ENCODE assay signal across 14 cellular contexts in genomic region chr4:87037921-87038320, GRCh38.
DNase-seq lines count a peak whose midpoint lies in the region; TF ChIP-seq lines count a peak whose summit lies in the region.
"Had no signal": no experiment of that assay in that cellular context is flagged by ENCODE, and none has a peak within 500 bp of the region (broad histone marks: within the 10 kb centered on the region; RNA-seq: fewer than 3 reads in every experiment).

No MANE protein-coding gene starts in this region.

- no peak overlapping the region for H3K27ac ChIP-seq in BLaER1
- H3K27ac ChIP-seq in esophagus muscularis mucosa (replicated peaks in 1 of 4), result peak overlapping the region; percentile 75 to 89 (median 83)
- H3K27ac ChIP-seq in prostate gland, result peak overlapping the region; percentile 31 to 42

- no peaks in the 10 kb centered on the region for H3K9me3 Mint-ChIP-seq in activated naive CD4-positive, alpha-beta T cell treated with anti-CD3 and anti-CD28 coated beads, Interleukin-2, amount 10 ng/mL, durations not matched to agents 7 days and 5 days
- H3K9me3 Mint-ChIP-seq: activated naive CD4-positive, alpha-beta T cell treated with anti-CD3 and anti-CD28 coated beads for 36 hours; CD8-positive, alpha-beta T cell had no signal

- H3K4me3 Mint-ChIP-seq in activated naive CD4-positive, alpha-beta T cell treated with anti-CD3 and anti-CD28 coated beads, Interleukin-2, amount 10 ng/mL, durations not matched to agents 7 days and 5 days, result no peak overlapping the region
- H3K4me3 Mint-ChIP-seq: activated CD4-positive, alpha-beta T cell treated with anti-CD3 and anti-CD28 coated beads for 36 hours; activated naive CD4-positive, alpha-beta T cell treated with anti-CD3 and anti-CD28 coated beads for 36 hours; CD8-positive, alpha-beta T cell had no signal

- TF ChIP-seq POLR2A in esophagus muscularis mucosa (IDR thresholded peaks at IDR 0.05; ENCODE audit: low read depth), result no peak
- TF ChIP-seq POLR2A in prostate gland (IDR thresholded peaks at IDR 0.05), result no peak

- H3K27me3 Mint-ChIP-seq in activated naive CD4-positive, alpha-beta T cell treated with anti-CD3 and anti-CD28 coated beads, Interleukin-2, amount 10 ng/mL, durations not matched to agents 7 days and 5 days, result no peaks in the 10 kb centered on the region
- H3K27me3 Mint-ChIP-seq: activated CD4-positive, alpha-beta T cell treated with anti-CD3 and anti-CD28 coated beads for 36 hours had no signal

- peaks cover 33% of the 10 kb centered on the region for H3K4me1 Mint-ChIP-seq in activated naive CD4-positive, alpha-beta T cell treated with anti-CD3 and anti-CD28 coated beads, Interleukin-2, amount 10 ng/mL, durations not matched to agents 7 days and 5 days

- no peak overlapping the region for H3K27ac Mint-ChIP-seq in activated naive CD4-positive, alpha-beta T cell treated with anti-CD3 and anti-CD28 coated beads, Interleukin-2, amount 10 ng/mL, durations not matched to agents 7 days and 5 days
- H3K27ac Mint-ChIP-seq: activated CD4-positive, alpha-beta T cell treated with anti-CD3 and anti-CD28 coated beads for 36 hours; activated naive CD4-positive, alpha-beta T cell treated with anti-CD3 and anti-CD28 coated beads for 36 hours; CD8-positive, alpha-beta T cell had no signal

- in situ Hi-C loops in GM13976 (cut with MboI; ENCODE audit: low sequenced_read_pairs, unreplicated experiment), result no loop called here

- H3K36me3 ChIP-seq in BLaER1, result peaks cover 27% of the 10 kb centered on the region
- H3K36me3 ChIP-seq in esophagus muscularis mucosa, result no peaks in the 10 kb centered on the region
- H3K36me3 ChIP-seq in prostate gland, result no peaks in the 10 kb centered on the region

- peaks cover 100% of the 10 kb centered on the region for H4K20me1 ChIP-seq in BLaER1

- DNase-seq in NCI-H69 (lab: John Stamatoyannopoulos, UW) (peak; percentile 3), esophagus muscularis mucosa (ENCODE audit: extremely low spot score) (no peak), prostate gland (ENCODE audit: low spot score) (no peak), GM13976 (ENCODE audit: low spot score) (no peak), ureter (ENCODE audit: low spot score) (no peak)
- DNase-seq in activated naive CD4-positive, alpha-beta T cell treated with anti-CD3 and anti-CD28 coated beads, Interleukin-2, amount 10 ng/mL, durations not matched to agents 7 days and 5 days, result no peak
- DNase-seq in activated naive CD4-positive, alpha-beta T cell treated with anti-CD3 and anti-CD28 coated beads, Interleukin-2, amount 50 U/mL, for 16 hours, result no peak
- DNase-seq: activated CD4-positive, alpha-beta T cell treated with anti-CD3 and anti-CD28 coated beads for 36 hours; activated naive CD4-positive, alpha-beta T cell treated with anti-CD3 and anti-CD28 coated beads for 36 hours; CD8-positive, alpha-beta T cell; NCI-H446; SIG-M5; small intestine had no signal

- TF ChIP-seq EP300 in esophagus muscularis mucosa (IDR thresholded peaks at IDR 0.05), result no peak

- intact Hi-C loops in esophagus muscularis mucosa (cut with DNase I), result no loop called here
- intact Hi-C loops in prostate gland (cut with DNase I), result no loop called here

- H3K4me3 ChIP-seq in BLaER1 (no peak overlapping the region), esophagus muscularis mucosa (no peak overlapping the region), prostate gland (no peak overlapping the region)

- H3K36me3 Mint-ChIP-seq in activated naive CD4-positive, alpha-beta T cell treated with anti-CD3 and anti-CD28 coated beads, Interleukin-2, amount 10 ng/mL, durations not matched to agents 7 days and 5 days, result peaks cover 2% of the 10 kb centered on the region

- H3K4me1 ChIP-seq in BLaER1 (peaks cover 100% of the 10 kb centered on the region), esophagus muscularis mucosa (peaks cover 96 to 100% (median 100%) of the 10 kb centered on the region in 4 donors), prostate gland (replicated peaks) (peaks cover 6% of the 10 kb centered on the region)

- WGBS in esophagus muscularis mucosa, result 32% methylated on average over 3 of the region's 3 CpGs
- WGBS in prostate gland, result 35% methylated on average over 3 of the region's 3 CpGs

- CTCF ChIA-PET in activated naive CD4-positive, alpha-beta T cell treated with anti-CD3 and anti-CD28 coated beads, Interleukin-2, amount 10 ng/mL, durations not matched to agents 7 days and 5 days (lab: Charles Lee), result interaction anchor here (0.6 kb wide), 1 partner anchor 13 kb away, joined by 3 read pairs; no protein-coding TSS in a partner anchor

- no peak for TF ChIP-seq CTCF in esophagus muscularis mucosa (IDR thresholded peaks at IDR 0.05)
- no peak for TF ChIP-seq CTCF in prostate gland (IDR thresholded peaks at IDR 0.05)
- TF ChIP-seq CTCF in GM13976 (IDR thresholded peaks at IDR 0.05; ENCODE audit: borderline replicate concordance, control extremely low read depth, extremely low read depth, insufficient read depth, missing control alignments), result no peak

- H3K9me3 ChIP-seq in BLaER1, result no peaks in the 10 kb centered on the region
- H3K9me3 ChIP-seq in esophagus muscularis mucosa, result no peaks in the 10 kb centered on the region
- no peaks in the 10 kb centered on the region for H3K9me3 ChIP-seq in prostate gland

- peak overlapping the region; percentile 77 for H3K4me2 ChIP-seq in BLaER1

- 0 out of 2 replicates have a peak overlapping the region, but pooled peaks have one; percentile 30 for H3K9ac ChIP-seq in BLaER1

- H3K27me3 ChIP-seq in BLaER1, result no peaks in the 10 kb centered on the region
- H3K27me3 ChIP-seq in esophagus muscularis mucosa, result no peaks in the 10 kb centered on the region
- no peaks in the 10 kb centered on the region for H3K27me3 ChIP-seq in prostate gland (replicated peaks; ENCODE audit: insufficient read depth)
